Comparison of ENCODE assay signal across 17 cellular contexts in genomic region chr2:85275984-85276540, GRCh38. TPM values are rescaled to one million over a fixed set of nuclear protein-coding genes. Genes with fewer than 3 reads are reported as not detected.
DNase-seq lines count a peak whose midpoint lies in the region; ATAC-seq, FAIRE-seq and TF ChIP-seq lines count a peak whose summit lies in the region.
"Had no signal": no experiment of that assay in that cellular context is flagged by ENCODE, and none has a peak within 500 bp of the region (broad histone marks: within the 10 kb centered on the region; RNA-seq: fewer than 3 reads in every experiment).

No MANE protein-coding gene starts in this region.

- 67% methylated on average over 9 of the region's 9 CpGs for WGBS in mammary epithelial cell (ENCODE audit: low coverage, missing lambda C conversion rate)
- 64 to 70% methylated on average over 9 of the region's 9 CpGs for WGBS in testis, 2 donors

- H2AFZ ChIP-seq in mammary epithelial cell (ENCODE audit: low read depth, low read length): no peak overlapping the region

- peak overlapping the region; percentile 57 for H3K4me2 ChIP-seq in mammary epithelial cell (ENCODE audit: insufficient read depth, low read depth, low read length)

- H3K4me3 ChIP-seq in mammary epithelial cell (replicated peaks in 1 of 3; ENCODE audit: insufficient read depth in 1 of 3, low read depth in 2 of 3, low read length in 3 of 3): no peak overlapping the region
- H3K4me3 ChIP-seq in muscle layer of colon (ENCODE audit: low read depth in 1 of 2, low read length in 2 of 2): peak overlapping the region; percentile 11 to 17
- H3K4me3 ChIP-seq in testis: peak overlapping the region; percentile 8 to 24

- no peak overlapping the region for H3K4me3 Mint-ChIP-seq in natural killer cell

- peaks cover 0 to 9% of the 10 kb centered on the region in 2 donors for H3K27me3 Mint-ChIP-seq in natural killer cell (ENCODE audit: low read depth in 2 of 2)

- H3K27me3 ChIP-seq in mammary epithelial cell (ENCODE audit: insufficient read depth, low read length) (no peaks in the 10 kb centered on the region), muscle layer of colon (ENCODE audit: control insufficient read depth in 1 of 2, insufficient read depth in 2 of 2, low read length in 2 of 2) (no peaks in the 10 kb centered on the region), testis (no peaks in the 10 kb centered on the region)

- no TSS peak for BruUV-seq in mammary epithelial cell (replicated peaks; lab: Mats Ljungman, UMichigan)

- H3K36me3 Mint-ChIP-seq in natural killer cell: no peaks in the 10 kb centered on the region

- DNase-seq in HTR-8/SVneo (ENCODE audit: insufficient read length, low spot score) (no peak), mammary epithelial cell (no peak), testis (no peak), iPS-NIHi7 (ENCODE audit: extremely low spot score) (no peak), natural killer cell (no peak), COR-L47 (lab: John Stamatoyannopoulos, UW) (no peak)
- DNase-seq: activated CD4-positive, alpha-beta T cell treated with anti-CD3 and anti-CD28 coated beads, Interleukin-2, amount 50 U/mL, for 48 hours; head of caudate nucleus; left colon; NCI-H1930; NCI-H69; occipital lobe; RPMI8226; T1000 had no signal

- H3K9me3 ChIP-seq in mammary epithelial cell (replicated peaks; ENCODE audit: insufficient read depth, low read length) (no peaks in the 10 kb centered on the region), muscle layer of colon (ENCODE audit: low read length) (no peaks in the 10 kb centered on the region), testis (no peaks in the 10 kb centered on the region)

- H3K79me2 ChIP-seq in mammary epithelial cell (ENCODE audit: insufficient read depth, low read length): peaks cover 14% of the 10 kb centered on the region

- FAIRE-seq in HTR-8/SVneo (lab: Jason Lieb, UNC): peak; percentile 16

- H3K9ac ChIP-seq in mammary epithelial cell (ENCODE audit: insufficient read depth, low read length) (no peak overlapping the region), muscle layer of colon (ENCODE audit: low read length) (no peak overlapping the region)

- no peaks in the 10 kb centered on the region for H3K36me3 ChIP-seq in mammary epithelial cell (ENCODE audit: insufficient read depth, low read length)
- no peaks in the 10 kb centered on the region for H3K36me3 ChIP-seq in muscle layer of colon (ENCODE audit: insufficient read depth, low read length)
- no peaks in the 10 kb centered on the region for H3K36me3 ChIP-seq in testis (ENCODE audit: low read depth, missing control alignments)

- intact Hi-C loops in mammary epithelial cell (cut with micrococcal nuclease): loop anchor here (2.0 kb wide), 1 partner anchor 13 kb away; no protein-coding TSS in a partner anchor
- intact Hi-C loops in testis (cut with DNase I; ENCODE audit: low total_unique reads): loop anchor here (5.0 kb wide), 1 partner anchor 144 kb away; the partner anchor contains the start of gene TCF7L1
- intact Hi-C loops in natural killer cell (cut with micrococcal nuclease): no loop called here

- dilution Hi-C loops in mammary epithelial cell (cut with HindIII; ENCODE audit: low sequenced_read_pairs): loop anchor here (5.0 to 25.0 kb wide), 4 partner anchors 51 to 349 kb away; partner anchors contain the start of gene TGOLN2

- ATAC-seq in HG03139 (IDR thresholded peaks at IDR 0.05; ENCODE audit: unreplicated experiment) (no peak), natural killer cell (no peak)
- ATAC-seq: left colon had no signal

- in situ Hi-C loops in mammary epithelial cell (cut with MboI; ENCODE audit: low sequenced_read_pairs in 2 of 2): loop anchor here in 1 of 2 donors (5.0 to 25.0 kb wide), 2 partner anchors 144 to 339 kb away; partner anchors contain the start of gene TCF7L1

- no peaks in the 10 kb centered on the region for H3K4me1 Mint-ChIP-seq in natural killer cell

- H3K27ac Mint-ChIP-seq in natural killer cell: no peak overlapping the region

- no peak for TF ChIP-seq POLR2A in testis (IDR thresholded peaks at IDR 0.05)

- no peaks in the 10 kb centered on the region for H4K20me1 ChIP-seq in mammary epithelial cell (ENCODE audit: insufficient read depth, low read length)

- no peak overlapping the region for H3K27ac ChIP-seq in mammary epithelial cell (ENCODE audit: insufficient read depth, low read depth, low read length)
- peak overlapping the region; percentile 35 for H3K27ac ChIP-seq in muscle layer of colon (ENCODE audit: low read depth, low read length)
- peak overlapping the region; percentile 14 to 39 for H3K27ac ChIP-seq in testis
- H3K27ac ChIP-seq: HL-60 had no signal

- no peaks in the 10 kb centered on the region for H3K9me3 Mint-ChIP-seq in natural killer cell

- CTCF ChIA-PET in mammary epithelial cell (lab: Charles Lee; ENCODE audit: low non-redundant PET): no interaction called here

- TF ChIP-seq CTCF in mammary epithelial cell (conservative IDR thresholded peaks at IDR 0.05 in 1 of 2, IDR thresholded peaks at IDR 0.05 in 1 of 2; ENCODE audit: extremely low read depth in 1 of 2, insufficient read depth in 1 of 2, low read depth in 1 of 2, low read length in 2 of 2) (no peak), testis (IDR thresholded peaks at IDR 0.05) (no peak), natural killer cell (IDR thresholded peaks at IDR 0.05) (no peak)

- H3K4me1 ChIP-seq in mammary epithelial cell (ENCODE audit: insufficient read depth, low read length) (peaks cover 52% of the 10 kb centered on the region), muscle layer of colon (ENCODE audit: insufficient read depth, low read length) (peaks cover 31% of the 10 kb centered on the region), testis (peaks cover 12% of the 10 kb centered on the region)

RNA-seq across cellular contexts. Expression of gene TGOLN2, which starts 51.7 kb away (rescaled TPM):
- total RNA-seq in mammary epithelial cell (10 to 100 TPM; 64.8 to 83.0 TPM), testis (100 to 1,000 TPM; 115 to 143 TPM), natural killer cell (100 to 1,000 TPM; 190 to 207 (median 194) TPM)
- polyA plus RNA-seq in mammary epithelial cell (42.8 TPM), testis (ENCODE audit: insufficient read depth, low read depth, low replicate concordance) (80.6 TPM)
- polyA minus RNA-seq in mammary epithelial cell: 54.5 TPM

Comparison
In these comparisons a context has a peak if more than half of its experiments do, and no peak if none do; other contexts are left out.
1. H3K4me3 ChIP-seq: peak in muscle layer of colon (2 of 2) and testis (2 of 2); none in mammary epithelial cell (0 of 3).